ENCODE assay signal across 8 cellular contexts in genomic region chr5:150448960-150449490, GRCh38. TPM values are rescaled to one million over a fixed set of nuclear protein-coding genes. Genes with fewer than 3 reads are reported as not detected.
DNase-seq lines count a peak whose midpoint lies in the region; ATAC-seq, FAIRE-seq and TF ChIP-seq lines count a peak whose summit lies in the region.

No MANE protein-coding gene starts in this region.

- peak overlapping the region; percentile 95 for H3K27ac ChIP-seq in HEK293 (ENCODE audit: extremely low read depth, low read depth, low read length)
- peak overlapping the region; percentile 92 to 98 (median 96) for H3K27ac ChIP-seq in pancreas

- H3K36me3 ChIP-seq in HEK293 (ENCODE audit: control insufficient read depth in 2 of 2, insufficient read depth in 1 of 2, low read length in 2 of 2), result peaks cover 29 to 51% of the 10 kb centered on the region in 2 experiments
- peaks cover 14 to 37% (median 33%) of the 10 kb centered on the region in 3 donors for H3K36me3 ChIP-seq in pancreas

- FAIRE-seq in pancreas (lab: Jason Lieb, UNC) (no peak), GM12891 (lab: Jason Lieb, UNC) (no peak)

- H3K9me3 ChIP-seq in HEK293 (ENCODE audit: control insufficient read depth, insufficient read depth, low read depth, low read length), result no peaks in the 10 kb centered on the region
- H3K9me3 ChIP-seq in pancreas, result no peaks in the 10 kb centered on the region

- CTCF ChIA-PET in HEK293 (lab: Yijun Ruan, JAX), result interaction anchor here (1.0 to 1.9 kb wide), 4 partner anchors 11 to 314 kb away, joined by 3 to 6 read pairs (median 4); no protein-coding TSS in a partner anchor
- CTCF ChIA-PET in T-cell (lab: Charles Lee), result interaction anchor here in 1 of 2 donors (1.2 to 3.4 kb wide), 4 partner anchors 9 to 36 kb away, joined by 4 to 16 read pairs (median 8); partner anchors contain the start of gene CD74

- no peaks in the 10 kb centered on the region for H3K27me3 Mint-ChIP-seq in T-cell

- no peaks in the 10 kb centered on the region for H3K9me3 Mint-ChIP-seq in T-cell

- no peak for TF ChIP-seq CTCF in HEK293 (tag by site-specific recombination; IDR thresholded peaks at IDR 0.05)
- no peak for TF ChIP-seq CTCF in fibroblast of mammary gland (conservative IDR thresholded peaks at IDR 0.05; ENCODE audit: control insufficient read depth, insufficient read depth, low read depth, low read length)
- TF ChIP-seq CTCF in pancreas (IDR thresholded peaks at IDR 0.05), result no peak

- H3K4me3 Mint-ChIP-seq in T-cell, result peak overlapping the region; percentile 87 to 99 (median 95)

- peak overlapping the region; percentile 98 for H3K4me3 ChIP-seq in HEK293 (ENCODE audit: low read depth, low read length)
- H3K4me3 ChIP-seq in fibroblast of mammary gland (ENCODE audit: control insufficient read depth, low read depth, low read length), result peak overlapping the region; percentile 95
- peak overlapping the region; percentile 57 to 70 (median 69) for H3K4me3 ChIP-seq in pancreas

- peak in 3 of 34 experiments; percentile 14 to 28 (median 16) for DNase-seq in T-cell
- DNase-seq in fibroblast of mammary gland (ENCODE audit: low read depth), result no peak
- no peak for DNase-seq in pancreas
- no peak for DNase-seq in NCI-H82 (lab: John Stamatoyannopoulos, UW)
- no peak for DNase-seq in stimulated activated CD8-positive, alpha-beta memory T cell treated with anti-CD3 and anti-CD28 coated beads, Interleukin-4, amount 100 ng/mL, for 48 hours
- DNase-seq in GM12891 (ENCODE audit: insufficient read length, low spot score), result no peak

- no peaks in the 10 kb centered on the region for H3K27me3 ChIP-seq in pancreas

- POLR2A ChIA-PET in HEK293 (lab: Yijun Ruan, JAX), result interaction anchor here (0.6 to 2.0 kb wide), 9 partner anchors 8 to 191 kb away, joined by 3 to 8 read pairs (median 4); partner anchors contain the start of gene SYNPO
- POLR2A ChIA-PET in T-cell (lab: Charles Lee), result interaction anchor here (0.6 to 1.9 kb wide), 4 partner anchors 36 to 112 kb away, joined by 3 to 10 read pairs (median 4); partner anchors contain the start of gene CD74 (in 1 of the 2)

- H3K4me1 Mint-ChIP-seq in T-cell, result peaks cover 26 to 37% (median 35%) of the 10 kb centered on the region in 3 donors

- peak overlapping the region; percentile 100 for H3K27ac Mint-ChIP-seq in T-cell

- H3K36me3 Mint-ChIP-seq in T-cell, result peaks cover 47% of the 10 kb centered on the region

- ATAC-seq in T-cell (replicated peaks in 1 of 4), result peak in 2 of 4 experiments; percentile 33 to 35
- ATAC-seq in pancreas, result peak in 3 of 4 donors; percentile 9 to 26 (median 19)
- ATAC-seq in HG02970 (IDR thresholded peaks at IDR 0.05; ENCODE audit: low FRiP score, unreplicated experiment), result no peak

- TF ChIP-seq POLR2A in GM12891 (IDR thresholded peaks at IDR 0.05; ENCODE audit: low read depth, low read length), result no peak

- H3K4me1 ChIP-seq in HEK293 (ENCODE audit: control insufficient read depth, insufficient read depth, low read length) (peaks cover 3% of the 10 kb centered on the region), pancreas (peaks cover 7 to 17% (median 8%) of the 10 kb centered on the region in 3 donors)

- intact Hi-C loops in pancreas (cut with DNase I), result no loop called here

- WGBS in pancreas, 2 donors, result 0% methylated on average over 30 of the region's 30 CpGs

TF ChIP-seq in HEK293, 187 proteins besides CTCF, POLR2A, EP300 and RAD21 (continues in another document):
- 0 out of 2 replicates have a peak, but pooled peaks have one; percentile 1 for TF ChIP-seq REPIN1 (tag by site-specific recombination; IDR thresholded peaks at IDR 0.05; ENCODE audit: low read depth)
- TF ChIP-seq ZSCAN16 (tag by site-specific recombination; IDR thresholded peaks at IDR 0.05), result 0 out of 2 replicates have a peak, but pooled peaks have one; percentile 25
- TF ChIP-seq ZNF449 (tag by site-specific recombination; IDR thresholded peaks at IDR 0.05), result no peak

TF ChIP-seq in GM12891, 5 proteins besides CTCF, POLR2A, EP300 and RAD21:
- TF ChIP-seq TAF1 (IDR thresholded peaks at IDR 0.05; ENCODE audit: low read depth, low read length), result no peak
- no peak for TF ChIP-seq PAX5 (IDR thresholded peaks at IDR 0.05; ENCODE audit: insufficient read depth, low read length, severe bottlenecking)

RNA-seq across cellular contexts. Expression of gene RPS14, which starts 0.5 kb away (rescaled TPM):
- total RNA-seq in T-cell, result 1,000 to 10,000 TPM; 4,124 to 5,450 (median 5,009) TPM
- 1,000 to 10,000 TPM; 1,164 to 1,840 (median 1,380) TPM for total RNA-seq in pancreas
- 1,000 to 10,000 TPM; 2,004 to 2,138 TPM for polyA plus RNA-seq in pancreas
- polyA plus RNA-seq in GM12891 (2012; ENCODE audit: low read depth, missing spikeins), result 5,398 TPM

RNA-seq across cellular contexts. Expression of gene CD74, which starts 36.3 kb away (rescaled TPM):
- 100 to 1,000 TPM; 201 to 512 (median 406) TPM for total RNA-seq in T-cell
- 1,000 to 10,000 TPM in 1 of 6 donors, 100 to 1,000 TPM in 3, 10 to 100 TPM in 2; 67.2 to 1,206 (median 163) TPM for total RNA-seq in pancreas
- 100 to 1,000 TPM; 138 to 141 TPM for polyA plus RNA-seq in pancreas
- polyA plus RNA-seq in GM12891 (2012; ENCODE audit: low read depth, missing spikeins), result 7,750 TPM

RNA-seq across cellular contexts. Expression of gene NDST1, which starts 58.9 kb away (rescaled TPM):
- total RNA-seq in T-cell (1 to 10 TPM in 3 of 5 donors, under 1 TPM in 2; 0.83 to 2.0 (median 1.2) TPM), pancreas (10 to 100 TPM; 35.5 to 57.2 (median 41.0) TPM)
- 10 to 100 TPM in 1 of 2 donors, 1 to 10 TPM in 1; 9.9 to 20.2 TPM for polyA plus RNA-seq in pancreas
- polyA plus RNA-seq in GM12891 (2012; ENCODE audit: low read depth, missing spikeins), result 11.7 TPM

Comparison
In these comparisons a context has a peak if more than half of its experiments do, and no peak if none do; other contexts are left out.
1. RNA of gene NDST1, which starts 58.9 kb away (total RNA-seq): 35.5 to 57.2 TPM in pancreas; 0.83 to 2.0 TPM in T-cell; every median in the first group is over 10 times any median in the second.
2. Peak in every context shown above with its lines, with median percentiles within 50 percentile points of each other: H3K4me3 ChIP-seq.